In genomic region chr12:57476162-57476992, GRCh38 we compare ENCODE assay signal across 8 cellular contexts.
DNase-seq lines count a peak whose midpoint lies in the region; ATAC-seq lines count a peak whose summit lies in the region.

No MANE protein-coding gene starts in this region.

- ATAC-seq in GM18909 (IDR thresholded peaks at IDR 0.05; ENCODE audit: poor library complexity, unreplicated experiment), result peak; percentile 45
- no peak for ATAC-seq in GM18861 (IDR thresholded peaks at IDR 0.05; ENCODE audit: unreplicated experiment)

- peak; percentile 75 to 76 for DNase-seq in Kasumi-1 (lab: John Stamatoyannopoulos, UW)
- peak; percentile 58 for DNase-seq in activated gamma-delta T cell treated with anti-CD3 and anti-CD28 coated beads, Interleukin-2, amount 50 U/mL, for 16 hours (ENCODE audit: low read depth)
- DNase-seq in iPS-NIHi11 (ENCODE audit: low spot score), result peak; percentile 72
- peak; percentile 77 for DNase-seq in stimulated activated CD4-positive, alpha-beta T cell treated with anti-CD3 and anti-CD28 coated beads, Interleukin-4, amount 100 ng/mL, for 1 hour
- DNase-seq in NCI-H226, result no peak
- no peak for DNase-seq in islet precursor cell

Comparison
In these comparisons a context has a peak if more than half of its experiments do, and no peak if none do; other contexts are left out.
1. DNase-seq: peak in Kasumi-1 (2 of 2), activated gamma-delta T cell treated with anti-CD3 and anti-CD28 coated beads, Interleukin-2, amount 50 U/mL, for 16 hours (single experiment), iPS-NIHi11 (single experiment) and stimulated activated CD4-positive, alpha-beta T cell treated with anti-CD3 and anti-CD28 coated beads, Interleukin-4, amount 100 ng/mL, for 1 hour (single experiment); none in NCI-H226 (single experiment) and islet precursor cell (single experiment).